In the genomic region with DNA sequence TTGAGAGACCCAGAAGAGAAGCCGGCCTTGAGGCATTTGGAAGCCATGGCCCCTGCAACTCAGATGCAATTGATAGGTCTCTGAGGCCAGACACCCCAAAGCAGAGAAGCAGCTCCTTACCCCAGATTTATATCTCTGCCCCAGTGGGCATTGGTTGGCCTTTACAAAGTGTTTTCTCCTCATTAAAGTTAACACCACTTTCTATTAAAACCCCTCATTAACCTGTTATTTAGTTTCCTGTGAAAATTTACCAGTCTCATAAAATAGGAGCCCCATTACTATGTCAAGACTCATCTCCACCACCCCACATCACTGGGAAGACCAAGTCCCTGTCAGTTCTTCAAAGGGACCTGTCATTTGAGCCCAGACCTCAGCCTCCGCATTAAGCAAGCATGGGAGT, we compare ENCODE assay signal across 37 cellular contexts. TPM values are rescaled to one million over a fixed set of nuclear protein-coding genes. Genes with fewer than 3 reads are reported as not detected.
"Had no signal": no experiment of that assay in that cellular context is flagged by ENCODE, and none has a peak within 500 bp of the region (broad histone marks: within the 10 kb centered on the region; RNA-seq: fewer than 3 reads in every experiment).

A gene (minus strand): TSS at position 101 of the 400 bp plus-strand sequence. CDS start 54 bp downstream, at position 47.

- H3K9me3 Mint-ChIP-seq: activated B cell treated with CpG ODN at 0.5 μM for 24 hours; activated CD4-positive, alpha-beta memory T cell treated with anti-CD3 and anti-CD28 coated beads for 36 hours; activated CD4-positive, alpha-beta T cell treated with anti-CD3 and anti-CD28 coated beads, Interleukin-2, amount 10 ng/mL, durations not matched to agents 24 days and 14 days; activated CD8-positive, alpha-beta T cell treated with anti-CD3 and anti-CD28 coated beads for 36 hours; activated naive CD4-positive, alpha-beta T cell treated with anti-CD3 and anti-CD28 coated beads for 36 hours; activated naive CD4-positive, alpha-beta T cell treated with anti-CD3 and anti-CD28 coated beads, Interleukin-2, amount 50 U/mL, for 72 hours; activated naive CD8-positive, alpha-beta T cell treated with anti-CD3 and anti-CD28 coated beads for 36 hours; activated T-cell treated with anti-CD3 and anti-CD28 coated beads, Interleukin-2, amount 50 U/mL, for 4 hours; activated T-cell treated with anti-CD3 and anti-CD28 coated beads, Interleukin-2, amount 50 U/mL, for 72 hours; activated T-helper 1 cell treated with anti-CD3 and anti-CD28 coated beads, Interleukin-12 subunit alpha, Interleukin-12 subunit beta, Interleukin-2, Interleukin-4 antibody, amounts not matched to agents 30 ng/mL and 10 ng/mL and 1 ng/mL, durations not matched to agents 14 hours and 24 hours and 36 hours; activated T-helper 17 cell treated with anti-CD3 and anti-CD28 coated beads, Interleukin-2, amount 50 U/mL, for 72 hours; T-cell; T-helper 2 cell treated with Interferon-gamma antibody and Interleukin-4, amounts not matched to agents 5 μg/mL and 100 μg/mL, for 36 hours had no signal

- H3K9me3 ChIP-seq: adrenal gland, ascending aorta, body of pancreas, breast epithelium had no signal

- H3K27ac ChIP-seq: adrenal gland, ascending aorta, body of pancreas, brain microvascular endothelial cell, breast epithelium, VCaP had no signal

- H3K27me3 Mint-ChIP-seq: activated CD4-positive, alpha-beta memory T cell treated with anti-CD3 and anti-CD28 coated beads for 36 hours; activated CD4-positive, alpha-beta T cell treated with anti-CD3 and anti-CD28 coated beads, Interleukin-2, amount 10 ng/mL, durations not matched to agents 24 days and 14 days; activated naive CD8-positive, alpha-beta T cell treated with anti-CD3 and anti-CD28 coated beads for 36 hours; activated T-helper 17 cell treated with anti-CD3 and anti-CD28 coated beads, Interleukin-2, amount 50 U/mL, for 72 hours; T-cell had no signal

- ATAC-seq: activated CD8-positive, alpha-beta T cell treated with anti-CD3 and anti-CD28 coated beads for 36 hours; activated naive CD4-positive, alpha-beta T cell treated with anti-CD3 and anti-CD28 coated beads, Interleukin-2, amount 50 U/mL, for 72 hours; activated T-cell treated with anti-CD3 and anti-CD28 coated beads, Interleukin-2, amount 50 U/mL, for 4 hours; activated T-cell treated with anti-CD3 and anti-CD28 coated beads, Interleukin-2, amount 50 U/mL, for 72 hours; activated T-helper 17 cell treated with anti-CD3 and anti-CD28 coated beads, Interleukin-2, amount 50 U/mL, for 72 hours; body of pancreas; T-cell had no signal

- H3K27ac Mint-ChIP-seq: activated B cell treated with CpG ODN at 0.5 μM for 24 hours; activated CD4-positive, alpha-beta memory T cell treated with anti-CD3 and anti-CD28 coated beads for 36 hours; activated CD4-positive, alpha-beta T cell treated with anti-CD3 and anti-CD28 coated beads, Interleukin-2, amount 10 ng/mL, durations not matched to agents 24 days and 14 days; activated CD8-positive, alpha-beta T cell treated with anti-CD3 and anti-CD28 coated beads for 36 hours; activated naive CD4-positive, alpha-beta T cell treated with anti-CD3 and anti-CD28 coated beads for 36 hours; activated naive CD4-positive, alpha-beta T cell treated with anti-CD3 and anti-CD28 coated beads, Interleukin-2, amount 50 U/mL, for 72 hours; activated T-helper 1 cell treated with anti-CD3 and anti-CD28 coated beads, Interleukin-12 subunit alpha, Interleukin-12 subunit beta, Interleukin-2, Interleukin-4 antibody, amounts not matched to agents 30 ng/mL and 10 ng/mL and 1 ng/mL, durations not matched to agents 14 hours and 24 hours and 36 hours; activated T-helper 17 cell treated with anti-CD3 and anti-CD28 coated beads, Interleukin-2, amount 50 U/mL, for 72 hours; T-cell; T-helper 2 cell treated with Interferon-gamma antibody and Interleukin-4, amounts not matched to agents 5 μg/mL and 100 μg/mL, for 36 hours had no signal

- H3K4me3 ChIP-seq: adrenal gland, ascending aorta, body of pancreas, breast epithelium had no signal

- H3K36me3 Mint-ChIP-seq: activated CD4-positive, alpha-beta memory T cell treated with anti-CD3 and anti-CD28 coated beads for 36 hours; activated naive CD4-positive, alpha-beta T cell treated with anti-CD3 and anti-CD28 coated beads, Interleukin-2, amount 50 U/mL, for 72 hours; activated naive CD8-positive, alpha-beta T cell treated with anti-CD3 and anti-CD28 coated beads for 36 hours; T-cell had no signal

- H3K4me3 Mint-ChIP-seq: activated B cell treated with CpG ODN at 0.5 μM for 24 hours; activated CD4-positive, alpha-beta memory T cell treated with anti-CD3 and anti-CD28 coated beads for 36 hours; activated CD4-positive, alpha-beta T cell treated with anti-CD3 and anti-CD28 coated beads, Interleukin-2, amount 10 ng/mL, durations not matched to agents 24 days and 14 days; activated CD8-positive, alpha-beta T cell treated with anti-CD3 and anti-CD28 coated beads for 36 hours; activated naive CD4-positive, alpha-beta T cell treated with anti-CD3 and anti-CD28 coated beads for 36 hours; activated naive CD8-positive, alpha-beta T cell treated with anti-CD3 and anti-CD28 coated beads for 36 hours; activated T-cell treated with anti-CD3 and anti-CD28 coated beads, Interleukin-2, amount 50 U/mL, for 4 hours; activated T-cell treated with anti-CD3 and anti-CD28 coated beads, Interleukin-2, amount 50 U/mL, for 72 hours; activated T-helper 1 cell treated with anti-CD3 and anti-CD28 coated beads, Interleukin-12 subunit alpha, Interleukin-12 subunit beta, Interleukin-2, Interleukin-4 antibody, amounts not matched to agents 30 ng/mL and 10 ng/mL and 1 ng/mL, durations not matched to agents 14 hours and 24 hours and 36 hours; activated T-helper 17 cell treated with anti-CD3 and anti-CD28 coated beads, Interleukin-2, amount 50 U/mL, for 72 hours; T-cell; T-helper 2 cell treated with Interferon-gamma antibody and Interleukin-4, amounts not matched to agents 5 μg/mL and 100 μg/mL, for 36 hours had no signal

- H3K27me3 ChIP-seq: adrenal gland, ascending aorta, body of pancreas, brain microvascular endothelial cell, breast epithelium had no signal

- DNase-seq: activated B cell treated with CpG ODN at 0.5 μM for 24 hours; activated CD4-positive, alpha-beta memory T cell treated with anti-CD3 and anti-CD28 coated beads for 36 hours; activated CD4-positive, alpha-beta T cell treated with anti-CD3 and anti-CD28 coated beads for 4 hours; activated CD4-positive, alpha-beta T cell treated with anti-CD3 and anti-CD28 coated beads, Interleukin-2, amount 10 ng/mL, durations not matched to agents 24 days and 14 days; activated CD4-positive, alpha-beta T cell treated with anti-CD3 and anti-CD28 coated beads, Interleukin-2, amount 50 U/mL, for 1 hour; activated CD4-positive, alpha-beta T cell treated with anti-CD3 and anti-CD28 coated beads, Interleukin-2, amount 50 U/mL, for 4 hours; activated CD4-positive, CD25-positive, alpha-beta regulatory T cell treated with anti-CD3 and anti-CD28 coated beads, Interleukin-2, amount 50 U/mL, for 72 hours; activated CD8-positive, alpha-beta memory T cell treated with anti-CD3 and anti-CD28 coated beads, Interleukin-2, amount 50 U/mL, for 4 hours; activated CD8-positive, alpha-beta T cell treated with anti-CD3 and anti-CD28 coated beads for 36 hours; activated effector memory CD4-positive, alpha-beta T cell treated with anti-CD3 and anti-CD28 coated beads, Interleukin-2, amount 50 U/mL, for 16 hours; activated gamma-delta T cell treated with Interleukin-2 at 50 U/mL for 16 hours; activated naive CD4-positive, alpha-beta T cell; activated naive CD4-positive, alpha-beta T cell treated with anti-CD3 and anti-CD28 coated beads for 36 hours; activated naive CD4-positive, alpha-beta T cell treated with anti-CD3 and anti-CD28 coated beads, Interleukin-2, amount 50 U/mL, for 16 hours; activated naive CD8-positive, alpha-beta T cell treated with anti-CD3 and anti-CD28 coated beads for 36 hours; activated T-cell treated with anti-CD3 and anti-CD28 coated beads for 4 hours; activated T-cell treated with anti-CD3 and anti-CD28 coated beads, Interleukin-2, amount 50 U/mL, for 1 hour; activated T-cell treated with anti-CD3 and anti-CD28 coated beads, Interleukin-2, amount 50 U/mL, for 4 hours; activated T-cell treated with anti-CD3 and anti-CD28 coated beads, Interleukin-2, amount 50 U/mL, for 72 hours; adrenal gland; amniotic stem cell; body of pancreas; brain microvascular endothelial cell; central memory CD4-positive, alpha-beta T cell; T-cell; T-helper 2 cell; T-helper 9 cell had no signal

- H3K4me1 Mint-ChIP-seq: activated CD4-positive, alpha-beta T cell treated with anti-CD3 and anti-CD28 coated beads, Interleukin-2, amount 10 ng/mL, durations not matched to agents 24 days and 14 days; activated naive CD8-positive, alpha-beta T cell treated with anti-CD3 and anti-CD28 coated beads for 36 hours; activated T-helper 17 cell treated with anti-CD3 and anti-CD28 coated beads, Interleukin-2, amount 50 U/mL, for 72 hours; T-cell had no signal

- H3K36me3 ChIP-seq: adrenal gland, ascending aorta, brain microvascular endothelial cell, breast epithelium had no signal

- H3K4me1 ChIP-seq: adrenal gland, ascending aorta, body of pancreas, breast epithelium had no signal

RNA-seq across cellular contexts. Expression of the gene that starts here (rescaled TPM):
- total RNA-seq: activated B cell treated with CpG ODN at 0.5 μM for 24 hours; activated CD4-positive, alpha-beta memory T cell treated with anti-CD3 and anti-CD28 coated beads for 36 hours; activated CD4-positive, alpha-beta T cell treated with anti-CD3 and anti-CD28 coated beads, Interleukin-2, amount 10 ng/mL, durations not matched to agents 24 days and 14 days; activated CD8-positive, alpha-beta memory T cell treated with anti-CD3 and anti-CD28 coated beads for 36 hours; activated CD8-positive, alpha-beta T cell treated with anti-CD3 and anti-CD28 coated beads for 36 hours; activated naive CD4-positive, alpha-beta T cell treated with anti-CD3 and anti-CD28 coated beads for 36 hours; activated naive CD4-positive, alpha-beta T cell treated with anti-CD3 and anti-CD28 coated beads, Interleukin-2, amount 50 U/mL, for 72 hours; activated naive CD8-positive, alpha-beta T cell treated with anti-CD3 and anti-CD28 coated beads for 36 hours; activated T-cell treated with anti-CD3 and anti-CD28 coated beads, Interleukin-2, amount 50 U/mL, for 4 hours; activated T-cell treated with anti-CD3 and anti-CD28 coated beads, Interleukin-2, amount 50 U/mL, for 72 hours; activated T-helper 1 cell treated with anti-CD3 and anti-CD28 coated beads, Interleukin-12 subunit alpha, Interleukin-12 subunit beta, Interleukin-2, Interleukin-4 antibody, amounts not matched to agents 30 ng/mL and 10 ng/mL and 1 ng/mL, durations not matched to agents 14 hours and 24 hours and 36 hours; activated T-helper 17 cell treated with anti-CD3 and anti-CD28 coated beads, Interleukin-2, amount 50 U/mL, for 72 hours; adrenal gland; ascending aorta; body of pancreas; breast epithelium; cardiac septum; T-cell; T-helper 1 cell treated with Interleukin-12 subunit alpha and Interleukin-12 subunit beta and Interleukin-4 antibody, amounts not matched to agents 30 ng/mL and 1 ng/mL, for 36 hours had no signal
